Comparison of ENCODE assay signal across 19 cellular contexts in genomic region chr1:218123968-218124367, GRCh38.
DNase-seq lines count a peak whose midpoint lies in the region; ATAC-seq and TF ChIP-seq lines count a peak whose summit lies in the region.
"Had no signal": no experiment of that assay in that cellular context is flagged by ENCODE, and none has a peak within 500 bp of the region (broad histone marks: within the 10 kb centered on the region; RNA-seq: fewer than 3 reads in every experiment).

No MANE protein-coding gene starts in this region.

- DNase-seq in GM23338 (ENCODE audit: low spot score) (peak; percentile 84), NCI-H69 (lab: John Stamatoyannopoulos, UW) (peak; percentile 12), endodermal cell (peak; percentile 84), islet precursor cell (peak; percentile 58), SW 1271 (lab: John Stamatoyannopoulos, UW) (no peak)
- no peak for DNase-seq in stimulated activated CD4-positive, alpha-beta T cell treated with anti-CD3 and anti-CD28 coated beads, Interleukin-12 subunit alpha, Interleukin-12 subunit beta, amount 100 ng/mL, for 4 hours
- no peak for DNase-seq in stimulated activated CD4-positive, alpha-beta T cell treated with anti-CD3 and anti-CD28 coated beads, Interleukin-2, amount 100 ng/mL, for 48 hours
- DNase-seq: GDM1, GOT3, HFFc6, NCI-H1436 treated with DMSO at 0.1 percent for 48 hours, NCI-H2029, NCI-H345, NCI-H526 treated with DMSO at 0.1 percent for 48 hours, SIG-M5 had no signal

- ATAC-seq in GM23338 (peak; percentile 100), HG02798 (IDR thresholded peaks at IDR 0.05; ENCODE audit: poor library complexity, unreplicated experiment) (no peak)

- H3K36me3 Mint-ChIP-seq in GM23338 (ENCODE audit: low read depth) (no peaks in the 10 kb centered on the region), endodermal cell (ENCODE audit: low read depth) (no peaks in the 10 kb centered on the region)

- no peak overlapping the region for H3K4me3 Mint-ChIP-seq in GM23338
- H3K4me3 Mint-ChIP-seq in endodermal cell, result no peak overlapping the region
- H3K4me3 Mint-ChIP-seq: B cell, HFFc6 had no signal

- no peaks in the 10 kb centered on the region for H3K27me3 ChIP-seq in GM23338 (ENCODE audit: insufficient read depth)
- no peaks in the 10 kb centered on the region for H3K27me3 ChIP-seq in endodermal cell (ENCODE audit: control insufficient read depth, insufficient read depth, low read length, poor library complexity, severe bottlenecking)

- H3F3A ChIP-seq in GM23338 (replicated peaks; ENCODE audit: low read depth), result no peaks in the 10 kb centered on the region

- H3K27ac Mint-ChIP-seq in GM23338 (no peak overlapping the region; the same call in 1 of the 2 replicates), endodermal cell (no peak overlapping the region)
- H3K27ac Mint-ChIP-seq: B cell, HFFc6 had no signal

- H4K20me1 ChIP-seq in GM23338 (replicated peaks; ENCODE audit: insufficient read depth), result no peaks in the 10 kb centered on the region

- H3K4me2 ChIP-seq in GM23338, result no peak overlapping the region
- H3K4me2 ChIP-seq: KMS-11 had no signal

- H3K27ac ChIP-seq in GM23338 (ENCODE audit: low read depth) (0 out of 2 replicates have a peak overlapping the region, but pooled peaks have one; percentile 58), endodermal cell (ENCODE audit: low read depth, low read length) (no peak overlapping the region)
- H3K27ac ChIP-seq: KMS-11, RWPE1 had no signal

- H3K9me3 ChIP-seq in endodermal cell (ENCODE audit: control insufficient read depth, low read length), result no peaks in the 10 kb centered on the region

- no peak for TF ChIP-seq CTCF in GM23338 (conservative IDR thresholded peaks at IDR 0.05; ENCODE audit: low read depth in 2 of 2)
- TF ChIP-seq CTCF in endodermal cell (conservative IDR thresholded peaks at IDR 0.05), result no peak

- no peaks in the 10 kb centered on the region for H3K27me3 Mint-ChIP-seq in GM23338 (ENCODE audit: insufficient read depth, low read depth, poor library complexity)
- no peaks in the 10 kb centered on the region for H3K27me3 Mint-ChIP-seq in endodermal cell (ENCODE audit: insufficient read depth)
- H3K27me3 Mint-ChIP-seq: B cell had no signal

- H2AFZ ChIP-seq in GM23338, result no peak overlapping the region

- peaks cover 6% of the 10 kb centered on the region; the same call in 1 of the 2 replicates for H3K4me1 ChIP-seq in GM23338 (ENCODE audit: insufficient read depth)
- no peaks in the 10 kb centered on the region for H3K4me1 ChIP-seq in endodermal cell (ENCODE audit: control insufficient read depth, insufficient read depth, low read length)

- H3K79me2 ChIP-seq in GM23338 (replicated peaks; ENCODE audit: insufficient read depth), result no peaks in the 10 kb centered on the region

- no peak overlapping the region for H3K4me3 ChIP-seq in GM23338
- H3K4me3 ChIP-seq in endodermal cell (ENCODE audit: low read length), result no peak overlapping the region

- peaks cover 6% of the 10 kb centered on the region; the same call in 2 of the 3 replicates for H3K4me1 Mint-ChIP-seq in GM23338
- H3K4me1 Mint-ChIP-seq in endodermal cell, result no peaks in the 10 kb centered on the region
- H3K4me1 Mint-ChIP-seq: B cell had no signal

- H3K36me3 ChIP-seq in GM23338 (ENCODE audit: insufficient read depth), result no peaks in the 10 kb centered on the region
- no peaks in the 10 kb centered on the region for H3K36me3 ChIP-seq in endodermal cell (ENCODE audit: control insufficient read depth, insufficient read depth, low read length)

- H3K9me2 ChIP-seq in GM23338 (ENCODE audit: insufficient read depth), result no peaks in the 10 kb centered on the region

- H3K9ac ChIP-seq in endodermal cell (ENCODE audit: extremely low read depth, low read length, poor library complexity, severe bottlenecking), result no peak overlapping the region
- H3K9ac ChIP-seq: KMS-11 had no signal

- H3K9me3 Mint-ChIP-seq in GM23338 (no peaks in the 10 kb centered on the region), endodermal cell (no peaks in the 10 kb centered on the region)

- WGBS in endodermal cell (ENCODE audit: insufficient coverage in 1 of 2, insufficient read length in 1 of 2), 2 experiments, result 56% methylated on average over 4 of the region's 4 CpGs; no CpG with 5 or more reads in 1 of the 2 experiments

TF ChIP-seq in GM23338, 12 proteins besides CTCF, POLR2A, EP300 and RAD21:
- TF ChIP-seq JUNB (IDR thresholded peaks at IDR 0.05; ENCODE audit: unreplicated experiment) (no peak), ZNF331 (CRISPR knock-in tag; IDR thresholded peaks at IDR 0.05; ENCODE audit: low read depth) (no peak), ZNF114 (CRISPR knock-in tag; IDR thresholded peaks at IDR 0.05) (peak; percentile 88; the same call in 1 of the 2 replicates)
- TF ChIP-seq, protein P1, sequence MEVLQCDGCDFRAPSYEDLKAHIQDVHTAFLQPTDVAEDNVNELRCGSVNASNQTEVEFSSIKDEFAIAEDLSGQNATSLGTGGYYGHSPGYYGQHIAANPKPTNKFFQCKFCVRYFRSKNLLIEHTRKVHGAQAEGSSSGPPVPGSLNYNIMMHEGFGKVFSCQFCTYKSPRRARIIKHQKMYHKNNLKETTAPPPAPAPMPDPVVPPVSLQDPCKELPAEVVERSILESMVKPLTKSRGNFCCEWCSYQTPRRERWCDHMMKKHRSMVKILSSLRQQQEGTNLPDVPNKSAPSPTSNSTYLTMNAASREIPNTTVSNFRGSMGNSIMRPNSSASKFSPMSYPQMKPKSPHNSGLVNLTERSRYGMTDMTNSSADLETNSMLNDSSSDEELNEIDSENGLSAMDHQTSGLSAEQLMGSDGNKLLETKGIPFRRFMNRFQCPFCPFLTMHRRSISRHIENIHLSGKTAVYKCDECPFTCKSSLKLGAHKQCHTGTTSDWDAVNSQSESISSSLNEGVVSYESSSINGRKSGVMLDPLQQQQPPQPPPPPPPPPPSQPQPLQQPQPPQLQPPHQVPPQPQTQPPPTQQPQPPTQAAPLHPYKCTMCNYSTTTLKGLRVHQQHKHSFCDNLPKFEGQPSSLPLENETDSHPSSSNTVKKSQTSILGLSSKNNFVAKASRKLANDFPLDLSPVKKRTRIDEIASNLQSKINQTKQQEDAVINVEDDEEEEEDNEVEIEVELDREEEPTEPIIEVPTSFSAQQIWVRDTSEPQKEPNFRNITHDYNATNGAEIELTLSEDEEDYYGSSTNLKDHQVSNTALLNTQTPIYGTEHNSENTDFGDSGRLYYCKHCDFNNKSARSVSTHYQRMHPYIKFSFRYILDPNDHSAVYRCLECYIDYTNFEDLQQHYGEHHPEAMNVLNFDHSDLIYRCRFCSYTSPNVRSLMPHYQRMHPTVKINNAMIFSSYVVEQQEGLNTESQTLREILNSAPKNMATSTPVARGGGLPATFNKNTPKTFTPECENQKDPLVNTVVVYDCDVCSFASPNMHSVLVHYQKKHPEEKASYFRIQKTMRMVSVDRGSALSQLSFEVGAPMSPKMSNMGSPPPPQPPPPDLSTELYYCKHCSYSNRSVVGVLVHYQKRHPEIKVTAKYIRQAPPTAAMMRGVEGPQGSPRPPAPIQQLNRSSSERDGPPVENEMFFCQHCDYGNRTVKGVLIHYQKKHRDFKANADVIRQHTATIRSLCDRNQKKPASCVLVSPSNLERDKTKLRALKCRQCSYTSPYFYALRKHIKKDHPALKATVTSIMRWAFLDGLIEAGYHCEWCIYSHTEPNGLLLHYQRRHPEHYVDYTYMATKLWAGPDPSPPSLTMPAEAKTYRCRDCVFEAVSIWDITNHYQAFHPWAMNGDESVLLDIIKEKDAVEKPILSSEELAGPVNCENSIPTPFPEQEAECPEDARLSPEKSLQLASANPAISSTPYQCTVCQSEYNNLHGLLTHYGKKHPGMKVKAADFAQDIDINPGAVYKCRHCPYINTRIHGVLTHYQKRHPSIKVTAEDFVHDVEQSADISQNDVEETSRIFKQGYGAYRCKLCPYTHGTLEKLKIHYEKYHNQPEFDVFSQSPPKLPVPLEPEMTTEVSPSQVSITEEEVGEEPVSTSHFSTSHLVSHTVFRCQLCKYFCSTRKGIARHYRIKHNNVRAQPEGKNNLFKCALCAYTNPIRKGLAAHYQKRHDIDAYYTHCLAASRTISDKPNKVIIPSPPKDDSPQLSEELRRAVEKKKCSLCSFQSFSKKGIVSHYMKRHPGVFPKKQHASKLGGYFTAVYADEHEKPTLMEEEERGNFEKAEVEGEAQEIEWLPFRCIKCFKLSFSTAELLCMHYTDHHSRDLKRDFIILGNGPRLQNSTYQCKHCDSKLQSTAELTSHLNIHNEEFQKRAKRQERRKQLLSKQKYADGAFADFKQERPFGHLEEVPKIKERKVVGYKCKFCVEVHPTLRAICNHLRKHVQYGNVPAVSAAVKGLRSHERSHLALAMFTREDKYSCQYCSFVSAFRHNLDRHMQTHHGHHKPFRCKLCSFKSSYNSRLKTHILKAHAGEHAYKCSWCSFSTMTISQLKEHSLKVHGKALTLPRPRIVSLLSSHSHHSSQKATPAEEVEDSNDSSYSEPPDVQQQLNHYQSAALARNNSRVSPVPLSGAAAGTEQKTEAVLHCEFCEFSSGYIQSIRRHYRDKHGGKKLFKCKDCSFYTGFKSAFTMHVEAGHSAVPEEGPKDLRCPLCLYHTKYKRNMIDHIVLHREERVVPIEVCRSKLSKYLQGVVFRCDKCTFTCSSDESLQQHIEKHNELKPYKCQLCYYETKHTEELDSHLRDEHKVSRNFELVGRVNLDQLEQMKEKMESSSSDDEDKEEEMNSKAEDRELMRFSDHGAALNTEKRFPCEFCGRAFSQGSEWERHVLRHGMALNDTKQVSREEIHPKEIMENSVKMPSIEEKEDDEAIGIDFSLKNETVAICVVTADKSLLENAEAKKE (CRISPR knock-in tag; IDR thresholded peaks at IDR 0.05), result peak; percentile 99

Comparison
In these comparisons a context has a peak if more than half of its experiments do, and no peak if none do; other contexts are left out.
1. DNase-seq: peak in GM23338 (single experiment), NCI-H69 (single experiment), endodermal cell (single experiment) and islet precursor cell (single experiment); none in SW 1271 (0 of 2), stimulated activated CD4-positive, alpha-beta T cell treated with anti-CD3 and anti-CD28 coated beads, Interleukin-12 subunit alpha, Interleukin-12 subunit beta, amount 100 ng/mL, for 4 hours (single experiment) and stimulated activated CD4-positive, alpha-beta T cell treated with anti-CD3 and anti-CD28 coated beads, Interleukin-2, amount 100 ng/mL, for 48 hours (0 of 2).